ENCODE assay signal across 15 cellular contexts in genomic region chr7:53596230-53596629, GRCh38.
A peak's percentile ranks its signal among the peaks of the same experiment; 100 is the strongest.
DNase-seq lines count a peak whose midpoint lies in the region; ATAC-seq and TF ChIP-seq lines count a peak whose summit lies in the region.
"Had no signal": no experiment of that assay in that cellular context is flagged by ENCODE, and none has a peak within 500 bp of the region (broad histone marks: within the 10 kb centered on the region; RNA-seq: fewer than 3 reads in every experiment).

No MANE protein-coding gene starts in this region.

- H3K4me3 Mint-ChIP-seq in endodermal cell: no peak overlapping the region
- no peak overlapping the region for H3K4me3 Mint-ChIP-seq in CD4-positive, alpha-beta memory T cell
- no peak overlapping the region for H3K4me3 Mint-ChIP-seq in naive thymus-derived CD8-positive, alpha-beta T cell
- H3K4me3 Mint-ChIP-seq: activated naive CD8-positive, alpha-beta T cell treated with anti-CD3 and anti-CD28 coated beads for 36 hours; naive B cell had no signal

- H3K4me3 ChIP-seq in PC-3 (ENCODE audit: low read length) (no peak overlapping the region), endodermal cell (ENCODE audit: low read length) (no peak overlapping the region), smooth muscle cell (no peak overlapping the region)
- H3K4me3 ChIP-seq in CD4-positive, alpha-beta memory T cell (ENCODE audit: low read length in 2 of 2): no peak overlapping the region
- H3K4me3 ChIP-seq: sigmoid colon had no signal

- BruUV-seq in PC-3 (replicated peaks; lab: Mats Ljungman, UMichigan): no TSS peak

- H3K36me3 Mint-ChIP-seq in endodermal cell (ENCODE audit: low read depth): no peaks in the 10 kb centered on the region
- no peaks in the 10 kb centered on the region for H3K36me3 Mint-ChIP-seq in CD4-positive, alpha-beta memory T cell
- no peaks in the 10 kb centered on the region for H3K36me3 Mint-ChIP-seq in naive thymus-derived CD8-positive, alpha-beta T cell
- H3K36me3 Mint-ChIP-seq: activated naive CD8-positive, alpha-beta T cell treated with anti-CD3 and anti-CD28 coated beads for 36 hours; naive B cell had no signal

- DNase-seq in HT1080 (ENCODE audit: low read depth) (peak; percentile 92), PC-3 (peak; percentile 18), endodermal cell (peak; percentile 80), smooth muscle cell (lab: John Stamatoyannopoulos, UW; ENCODE audit: unreplicated experiment) (no peak)
- DNase-seq in CD4-positive, alpha-beta memory T cell: no peak
- no peak for DNase-seq in naive thymus-derived CD8-positive, alpha-beta T cell
- DNase-seq: activated CD8-positive, alpha-beta memory T cell treated with anti-CD3 and anti-CD28 coated beads for 24 hours; activated naive CD8-positive, alpha-beta T cell treated with anti-CD3 and anti-CD28 coated beads for 36 hours; DMS79 treated with DMSO at 0.1 percent for 48 hours; kidney; naive B cell; NCI-H2107; sigmoid colon; T-helper 9 cell had no signal

- no peaks in the 10 kb centered on the region for H3K9me3 Mint-ChIP-seq in endodermal cell
- peaks cover 8 to 36% (median 21%) of the 10 kb centered on the region in 8 donors for H3K9me3 Mint-ChIP-seq in CD4-positive, alpha-beta memory T cell
- peaks cover 5 to 51% (median 29%) of the 10 kb centered on the region in 9 donors for H3K9me3 Mint-ChIP-seq in naive thymus-derived CD8-positive, alpha-beta T cell

- no peaks in the 10 kb centered on the region for H3K9me2 ChIP-seq in PC-3 (replicated peaks; ENCODE audit: low read length)

- TF ChIP-seq CTCF in PC-3 (conservative IDR thresholded peaks at IDR 0.05; ENCODE audit: low read depth, low read length) (no peak), endodermal cell (conservative IDR thresholded peaks at IDR 0.05) (peak; percentile 58), smooth muscle cell (IDR thresholded peaks at IDR 0.05; ENCODE audit: borderline replicate concordance, insufficient read depth, poor library complexity, severe bottlenecking) (peak; percentile 8)

- peak; percentile 60 for ATAC-seq in PC-3
- no peak for ATAC-seq in naive thymus-derived CD8-positive, alpha-beta T cell
- ATAC-seq in GM18502 (IDR thresholded peaks at IDR 0.05; ENCODE audit: poor library complexity, unreplicated experiment): no peak

- H3F3A ChIP-seq in PC-3 (ENCODE audit: low read length, unreplicated experiment) (no peaks in the 10 kb centered on the region), smooth muscle cell (ENCODE audit: low read depth) (no peaks in the 10 kb centered on the region)

- H3K9ac ChIP-seq in PC-3 (ENCODE audit: low read length) (no peak overlapping the region), endodermal cell (ENCODE audit: extremely low read depth, low read length, poor library complexity, severe bottlenecking) (no peak overlapping the region), smooth muscle cell (ENCODE audit: low read depth) (no peak overlapping the region)

- H3K4me1 ChIP-seq in PC-3 (ENCODE audit: insufficient read depth, low read length) (no peaks in the 10 kb centered on the region), endodermal cell (ENCODE audit: control insufficient read depth, insufficient read depth, low read length) (no peaks in the 10 kb centered on the region), smooth muscle cell (ENCODE audit: low read depth) (peaks cover 4% of the 10 kb centered on the region)
- no peaks in the 10 kb centered on the region for H3K4me1 ChIP-seq in CD4-positive, alpha-beta memory T cell (ENCODE audit: insufficient read depth, low read length)

- no peaks in the 10 kb centered on the region for H3K36me3 ChIP-seq in PC-3 (ENCODE audit: low read depth, low read length)
- no peaks in the 10 kb centered on the region for H3K36me3 ChIP-seq in endodermal cell (ENCODE audit: control insufficient read depth, insufficient read depth, low read length)
- no peaks in the 10 kb centered on the region for H3K36me3 ChIP-seq in smooth muscle cell (ENCODE audit: low read depth)
- H3K36me3 ChIP-seq in CD4-positive, alpha-beta memory T cell (ENCODE audit: insufficient read depth, low read length): no peaks in the 10 kb centered on the region
- H3K36me3 ChIP-seq: sigmoid colon had no signal

- intact Hi-C loops in PC-3 (cut with micrococcal nuclease): no loop called here
- intact Hi-C loops in CD4-positive, alpha-beta memory T cell (cut with micrococcal nuclease): no loop called here

- no peak overlapping the region for H2AFZ ChIP-seq in PC-3 (ENCODE audit: low read length)
- peak overlapping the region; percentile 49 for H2AFZ ChIP-seq in smooth muscle cell (ENCODE audit: low read depth)

- H3K27ac ChIP-seq in PC-3 (ENCODE audit: low read length) (no peak overlapping the region), endodermal cell (ENCODE audit: low read depth, low read length) (no peak overlapping the region), smooth muscle cell (ENCODE audit: low read depth) (peak overlapping the region; percentile 42)
- H3K27ac ChIP-seq in CD4-positive, alpha-beta memory T cell (ENCODE audit: low read depth, low read length): no peak overlapping the region

- WGBS in endodermal cell (ENCODE audit: insufficient coverage in 1 of 2, insufficient read length in 1 of 2), 2 experiments: 61% methylated on average over 1 of the region's 1 CpG; no CpG with 5 or more reads in 1 of the 2 experiments
- WGBS in smooth muscle cell (ENCODE audit: low lambda C conversion rate): 28% methylated on average over 1 of the region's 1 CpG

- POLR2A ChIA-PET in PC-3 (lab: Charles Lee; ENCODE audit: unreplicated experiment): no interaction called here
- POLR2A ChIA-PET in CD4-positive, alpha-beta memory T cell (lab: Charles Lee; ENCODE audit: partially characterized antibody): no interaction called here
- POLR2A ChIA-PET in naive thymus-derived CD8-positive, alpha-beta T cell (lab: Charles Lee): no interaction called here

- CTCF ChIA-PET in PC-3 (lab: Charles Lee): no interaction called here
- CTCF ChIA-PET in CD4-positive, alpha-beta memory T cell (lab: Charles Lee; ENCODE audit: partially characterized antibody): no interaction called here

- peak overlapping the region; percentile 42 for H3K27ac Mint-ChIP-seq in endodermal cell
- H3K27ac Mint-ChIP-seq in CD4-positive, alpha-beta memory T cell: no peak overlapping the region
- H3K27ac Mint-ChIP-seq in naive thymus-derived CD8-positive, alpha-beta T cell: no peak overlapping the region
- H3K27ac Mint-ChIP-seq: activated naive CD8-positive, alpha-beta T cell treated with anti-CD3 and anti-CD28 coated beads for 36 hours; naive B cell had no signal

- H3K27me3 Mint-ChIP-seq in endodermal cell (ENCODE audit: insufficient read depth): no peaks in the 10 kb centered on the region
- no peaks in the 10 kb centered on the region for H3K27me3 Mint-ChIP-seq in CD4-positive, alpha-beta memory T cell
- no peaks in the 10 kb centered on the region for H3K27me3 Mint-ChIP-seq in naive thymus-derived CD8-positive, alpha-beta T cell
- H3K27me3 Mint-ChIP-seq: activated naive CD8-positive, alpha-beta T cell treated with anti-CD3 and anti-CD28 coated beads for 36 hours; naive B cell had no signal

- H3K27me3 ChIP-seq in PC-3 (ENCODE audit: low read length): no peaks in the 10 kb centered on the region
- H3K27me3 ChIP-seq in endodermal cell (ENCODE audit: control insufficient read depth, insufficient read depth, low read length, poor library complexity, severe bottlenecking): no peaks in the 10 kb centered on the region
- H3K27me3 ChIP-seq in smooth muscle cell (ENCODE audit: low read depth): no peaks in the 10 kb centered on the region
- no peaks in the 10 kb centered on the region for H3K27me3 ChIP-seq in CD4-positive, alpha-beta memory T cell (ENCODE audit: insufficient read depth, low read length)
- H3K27me3 ChIP-seq: sigmoid colon had no signal

- H4K20me1 ChIP-seq in PC-3 (ENCODE audit: low read length) (no peaks in the 10 kb centered on the region), smooth muscle cell (ENCODE audit: low read depth) (no peaks in the 10 kb centered on the region)

- peaks cover 15% of the 10 kb centered on the region for H3K4me1 Mint-ChIP-seq in endodermal cell
- H3K4me1 Mint-ChIP-seq in CD4-positive, alpha-beta memory T cell: no peaks in the 10 kb centered on the region
- H3K4me1 Mint-ChIP-seq in naive thymus-derived CD8-positive, alpha-beta T cell: no peaks in the 10 kb centered on the region
- H3K4me1 Mint-ChIP-seq: activated naive CD8-positive, alpha-beta T cell treated with anti-CD3 and anti-CD28 coated beads for 36 hours; naive B cell had no signal

- H3K9me3 ChIP-seq in PC-3 (ENCODE audit: low read length) (no peaks in the 10 kb centered on the region), endodermal cell (ENCODE audit: control insufficient read depth, low read length) (no peaks in the 10 kb centered on the region), smooth muscle cell (replicated peaks; ENCODE audit: low read depth) (no peaks in the 10 kb centered on the region)
- H3K9me3 ChIP-seq in CD4-positive, alpha-beta memory T cell (ENCODE audit: control insufficient read depth in 1 of 2, low read length in 2 of 2): peaks cover 0 to 4% of the 10 kb centered on the region in 2 donors
- H3K9me3 ChIP-seq: sigmoid colon had no signal

- H3K79me2 ChIP-seq in PC-3 (ENCODE audit: low read length): no peaks in the 10 kb centered on the region
- H3K79me2 ChIP-seq in smooth muscle cell (ENCODE audit: low read depth): no peaks in the 10 kb centered on the region

- H3K4me2 ChIP-seq in PC-3 (ENCODE audit: low read length) (no peak overlapping the region), smooth muscle cell (peak overlapping the region; percentile 43)

Comparison
In these comparisons a context has a peak if more than half of its experiments do, and no peak if none do; other contexts are left out.
1. DNase-seq: peak in HT1080 (single experiment), PC-3 (single experiment) and endodermal cell (single experiment); none in smooth muscle cell (single experiment), CD4-positive, alpha-beta memory T cell (0 of 5) and naive thymus-derived CD8-positive, alpha-beta T cell (0 of 10).